ENCODE assay signal across 22 cellular contexts in genomic region chr3:52440249-52440551, GRCh38. TPM values are rescaled to one million over a fixed set of nuclear protein-coding genes. Genes with fewer than 3 reads are reported as not detected.
"Had no signal": no experiment of that assay in that cellular context is flagged by ENCODE, and none has a peak within 500 bp of the region (broad histone marks: within the 10 kb centered on the region; RNA-seq: fewer than 3 reads in every experiment).

No MANE protein-coding gene starts in this region.

- H3K36me3 Mint-ChIP-seq: activated naive CD4-positive, alpha-beta T cell treated with anti-CD3 and anti-CD28 coated beads, Interleukin-2, amount 50 U/mL, for 24 hours; memory B cell had no signal

- H3K27me3 ChIP-seq: adrenal gland, esophagus muscularis mucosa, tibial artery had no signal

- H3K9me3 Mint-ChIP-seq: activated B cell treated with CpG ODN at 0.5 μM for 24 hours; activated naive CD4-positive, alpha-beta T cell treated with anti-CD3 and anti-CD28 coated beads, Interleukin-2, amount 50 U/mL, for 24 hours; central memory CD8-positive, alpha-beta T cell; memory B cell; stimulated activated naive CD8-positive, alpha-beta T cell treated with anti-CD3 and anti-CD28 coated beads, Interleukin-15, Interleukin-2, amounts not matched to agents 100 ng/mL and 50 ng/mL, for 24 hours had no signal

- H3K4me1 Mint-ChIP-seq: activated CD4-positive, alpha-beta T cell treated with anti-CD3 and anti-CD28 coated beads for 36 hours; activated naive CD4-positive, alpha-beta T cell treated with anti-CD3 and anti-CD28 coated beads, Interleukin-2, amount 50 U/mL, for 24 hours; central memory CD8-positive, alpha-beta T cell had no signal

- H3K36me3 ChIP-seq: adrenal gland, tibial artery had no signal

- DNase-seq: activated B cell treated with CpG ODN at 0.5 μM for 24 hours; activated CD4-positive, alpha-beta T cell treated with anti-CD3 and anti-CD28 coated beads for 36 hours; activated CD4-positive, alpha-beta T cell treated with anti-CD3 and anti-CD28 coated beads, Interleukin-2, amount 50 U/mL, for 48 hours; activated gamma-delta T cell treated with Interleukin-2 at 50 U/mL for 16 hours; effector memory CD4-positive, alpha-beta T cell; glutamatergic neuron; hippocampal formation; retina; stimulated activated CD4-positive, alpha-beta T cell treated with anti-CD3 and anti-CD28 coated beads, Interleukin-12 subunit alpha, Interleukin-12 subunit beta, amount 100 ng/mL, for 4 hours; stimulated activated CD4-positive, alpha-beta T cell treated with anti-CD3 and anti-CD28 coated beads, Interleukin-4, amount 100 ng/mL, for 4 hours; T-helper 9 cell had no signal

- H3K27ac ChIP-seq: esophagus muscularis mucosa, tibial artery had no signal

- ATAC-seq: activated CD4-positive, alpha-beta T cell treated with anti-CD3 and anti-CD28 coated beads for 36 hours had no signal

- H3K4me1 ChIP-seq: adrenal gland had no signal

- H3K4me3 Mint-ChIP-seq: activated B cell treated with CpG ODN at 0.5 μM for 24 hours; activated CD4-positive, alpha-beta T cell treated with anti-CD3 and anti-CD28 coated beads for 36 hours; activated naive CD4-positive, alpha-beta T cell treated with anti-CD3 and anti-CD28 coated beads, Interleukin-2, amount 50 U/mL, for 24 hours; central memory CD8-positive, alpha-beta T cell; memory B cell; stimulated activated naive CD8-positive, alpha-beta T cell treated with anti-CD3 and anti-CD28 coated beads, Interleukin-15, Interleukin-2, amounts not matched to agents 100 ng/mL and 50 ng/mL, for 24 hours had no signal

- H3K27me3 Mint-ChIP-seq: activated CD4-positive, alpha-beta T cell treated with anti-CD3 and anti-CD28 coated beads for 36 hours; activated naive CD4-positive, alpha-beta T cell treated with anti-CD3 and anti-CD28 coated beads, Interleukin-2, amount 50 U/mL, for 24 hours; central memory CD8-positive, alpha-beta T cell; progenitor cell of endocrine pancreas; stimulated activated naive CD8-positive, alpha-beta T cell treated with anti-CD3 and anti-CD28 coated beads, Interleukin-15, Interleukin-2, amounts not matched to agents 100 ng/mL and 50 ng/mL, for 24 hours had no signal

- H3K4me3 ChIP-seq: adrenal gland, esophagus muscularis mucosa, tibial artery had no signal

- H3K27ac Mint-ChIP-seq: activated B cell treated with CpG ODN at 0.5 μM for 24 hours; activated CD4-positive, alpha-beta T cell treated with anti-CD3 and anti-CD28 coated beads for 36 hours; activated naive CD4-positive, alpha-beta T cell treated with anti-CD3 and anti-CD28 coated beads, Interleukin-2, amount 50 U/mL, for 24 hours; memory B cell; progenitor cell of endocrine pancreas; stimulated activated naive CD8-positive, alpha-beta T cell treated with anti-CD3 and anti-CD28 coated beads, Interleukin-15, Interleukin-2, amounts not matched to agents 100 ng/mL and 50 ng/mL, for 24 hours had no signal

- H3K9me3 ChIP-seq: adrenal gland, esophagus muscularis mucosa, tibial artery had no signal

RNA-seq across cellular contexts. Expression of gene SEMA3G, which starts 4.7 kb away (rescaled TPM):
- total RNA-seq: activated B cell treated with CpG ODN at 0.5 μM for 24 hours; activated CD4-positive, alpha-beta T cell treated with anti-CD3 and anti-CD28 coated beads for 36 hours; osteoblast; T-helper 1 cell treated with Interleukin-12 subunit alpha and Interleukin-12 subunit beta and Interleukin-4 antibody, amounts not matched to agents 30 ng/mL and 1 ng/mL, for 36 hours had no signal
- polyA plus RNA-seq: neural cell had no signal

RNA-seq across cellular contexts. Expression of gene TNNC1, which starts 13.6 kb away (rescaled TPM):
- total RNA-seq: activated B cell treated with CpG ODN at 0.5 μM for 24 hours had no signal
